ENCODE assay signal across 1 cellular context in genomic region chr2:61157371-61158003, GRCh38.
TF ChIP-seq lines count a peak whose summit lies in the region.

No MANE protein-coding gene starts in this region.

TF ChIP-seq in WTC11, 78 proteins besides CTCF, POLR2A, EP300 and RAD21:
- TF ChIP-seq, protein P1, sequence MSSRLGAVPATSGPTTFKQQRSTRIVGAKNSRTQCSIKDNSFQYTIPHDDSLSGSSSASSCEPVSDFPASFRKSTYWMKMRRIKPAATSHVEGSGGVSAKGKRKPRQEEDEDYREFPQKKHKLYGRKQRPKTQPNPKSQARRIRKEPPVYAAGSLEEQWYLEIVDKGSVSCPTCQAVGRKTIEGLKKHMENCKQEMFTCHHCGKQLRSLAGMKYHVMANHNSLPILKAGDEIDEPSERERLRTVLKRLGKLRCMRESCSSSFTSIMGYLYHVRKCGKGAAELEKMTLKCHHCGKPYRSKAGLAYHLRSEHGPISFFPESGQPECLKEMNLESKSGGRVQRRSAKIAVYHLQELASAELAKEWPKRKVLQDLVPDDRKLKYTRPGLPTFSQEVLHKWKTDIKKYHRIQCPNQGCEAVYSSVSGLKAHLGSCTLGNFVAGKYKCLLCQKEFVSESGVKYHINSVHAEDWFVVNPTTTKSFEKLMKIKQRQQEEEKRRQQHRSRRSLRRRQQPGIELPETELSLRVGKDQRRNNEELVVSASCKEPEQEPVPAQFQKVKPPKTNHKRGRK (CRISPR knock-in tag; IDR thresholded peaks at IDR 0.05; ENCODE audit: borderline replicate concordance): no peak
- no peak for TF ChIP-seq MXD4 (CRISPR knock-in tag; IDR thresholded peaks at IDR 0.05; ENCODE audit: borderline replicate concordance)
- no peak for TF ChIP-seq ELF4 (CRISPR knock-in tag; IDR thresholded peaks at IDR 0.05; ENCODE audit: low read depth)
- TF ChIP-seq, protein P2, sequence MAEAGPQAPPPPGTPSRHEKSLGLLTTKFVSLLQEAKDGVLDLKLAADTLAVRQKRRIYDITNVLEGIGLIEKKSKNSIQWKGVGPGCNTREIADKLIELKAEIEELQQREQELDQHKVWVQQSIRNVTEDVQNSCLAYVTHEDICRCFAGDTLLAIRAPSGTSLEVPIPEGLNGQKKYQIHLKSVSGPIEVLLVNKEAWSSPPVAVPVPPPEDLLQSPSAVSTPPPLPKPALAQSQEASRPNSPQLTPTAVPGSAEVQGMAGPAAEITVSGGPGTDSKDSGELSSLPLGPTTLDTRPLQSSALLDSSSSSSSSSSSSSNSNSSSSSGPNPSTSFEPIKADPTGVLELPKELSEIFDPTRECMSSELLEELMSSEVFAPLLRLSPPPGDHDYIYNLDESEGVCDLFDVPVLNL (CRISPR knock-in tag; IDR thresholded peaks at IDR 0.05; ENCODE audit: borderline replicate concordance, low read depth): no peak
- no peak for TF ChIP-seq ERG (CRISPR knock-in tag; IDR thresholded peaks at IDR 0.05)
- TF ChIP-seq, protein P3, sequence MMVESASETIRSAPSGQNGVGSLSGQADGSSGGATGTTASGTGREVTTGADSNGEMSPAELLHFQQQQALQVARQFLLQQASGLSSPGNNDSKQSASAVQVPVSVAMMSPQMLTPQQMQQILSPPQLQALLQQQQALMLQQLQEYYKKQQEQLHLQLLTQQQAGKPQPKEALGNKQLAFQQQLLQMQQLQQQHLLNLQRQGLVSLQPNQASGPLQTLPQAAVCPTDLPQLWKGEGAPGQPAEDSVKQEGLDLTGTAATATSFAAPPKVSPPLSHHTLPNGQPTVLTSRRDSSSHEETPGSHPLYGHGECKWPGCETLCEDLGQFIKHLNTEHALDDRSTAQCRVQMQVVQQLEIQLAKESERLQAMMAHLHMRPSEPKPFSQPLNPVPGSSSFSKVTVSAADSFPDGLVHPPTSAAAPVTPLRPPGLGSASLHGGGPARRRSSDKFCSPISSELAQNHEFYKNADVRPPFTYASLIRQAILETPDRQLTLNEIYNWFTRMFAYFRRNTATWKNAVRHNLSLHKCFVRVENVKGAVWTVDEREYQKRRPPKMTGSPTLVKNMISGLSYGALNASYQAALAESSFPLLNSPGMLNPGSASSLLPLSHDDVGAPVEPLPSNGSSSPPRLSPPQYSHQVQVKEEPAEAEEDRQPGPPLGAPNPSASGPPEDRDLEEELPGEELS (CRISPR knock-in tag; IDR thresholded peaks at IDR 0.05): no peak
- TF ChIP-seq, protein P4, sequence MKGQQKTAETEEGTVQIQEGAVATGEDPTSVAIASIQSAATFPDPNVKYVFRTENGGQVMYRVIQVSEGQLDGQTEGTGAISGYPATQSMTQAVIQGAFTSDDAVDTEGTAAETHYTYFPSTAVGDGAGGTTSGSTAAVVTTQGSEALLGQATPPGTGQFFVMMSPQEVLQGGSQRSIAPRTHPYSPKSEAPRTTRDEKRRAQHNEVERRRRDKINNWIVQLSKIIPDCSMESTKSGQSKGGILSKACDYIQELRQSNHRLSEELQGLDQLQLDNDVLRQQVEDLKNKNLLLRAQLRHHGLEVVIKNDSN (CRISPR knock-in tag; IDR thresholded peaks at IDR 0.05): no peak
- no peak for TF ChIP-seq NR2C2 (CRISPR knock-in tag; IDR thresholded peaks at IDR 0.05)
- TF ChIP-seq HMGXB4 (CRISPR knock-in tag; IDR thresholded peaks at IDR 0.05): no peak
- TF ChIP-seq IRF1 (CRISPR knock-in tag; IDR thresholded peaks at IDR 0.05): no peak
- TF ChIP-seq JAZF1 (CRISPR knock-in tag; IDR thresholded peaks at IDR 0.05): no peak
- TF ChIP-seq, protein P5, sequence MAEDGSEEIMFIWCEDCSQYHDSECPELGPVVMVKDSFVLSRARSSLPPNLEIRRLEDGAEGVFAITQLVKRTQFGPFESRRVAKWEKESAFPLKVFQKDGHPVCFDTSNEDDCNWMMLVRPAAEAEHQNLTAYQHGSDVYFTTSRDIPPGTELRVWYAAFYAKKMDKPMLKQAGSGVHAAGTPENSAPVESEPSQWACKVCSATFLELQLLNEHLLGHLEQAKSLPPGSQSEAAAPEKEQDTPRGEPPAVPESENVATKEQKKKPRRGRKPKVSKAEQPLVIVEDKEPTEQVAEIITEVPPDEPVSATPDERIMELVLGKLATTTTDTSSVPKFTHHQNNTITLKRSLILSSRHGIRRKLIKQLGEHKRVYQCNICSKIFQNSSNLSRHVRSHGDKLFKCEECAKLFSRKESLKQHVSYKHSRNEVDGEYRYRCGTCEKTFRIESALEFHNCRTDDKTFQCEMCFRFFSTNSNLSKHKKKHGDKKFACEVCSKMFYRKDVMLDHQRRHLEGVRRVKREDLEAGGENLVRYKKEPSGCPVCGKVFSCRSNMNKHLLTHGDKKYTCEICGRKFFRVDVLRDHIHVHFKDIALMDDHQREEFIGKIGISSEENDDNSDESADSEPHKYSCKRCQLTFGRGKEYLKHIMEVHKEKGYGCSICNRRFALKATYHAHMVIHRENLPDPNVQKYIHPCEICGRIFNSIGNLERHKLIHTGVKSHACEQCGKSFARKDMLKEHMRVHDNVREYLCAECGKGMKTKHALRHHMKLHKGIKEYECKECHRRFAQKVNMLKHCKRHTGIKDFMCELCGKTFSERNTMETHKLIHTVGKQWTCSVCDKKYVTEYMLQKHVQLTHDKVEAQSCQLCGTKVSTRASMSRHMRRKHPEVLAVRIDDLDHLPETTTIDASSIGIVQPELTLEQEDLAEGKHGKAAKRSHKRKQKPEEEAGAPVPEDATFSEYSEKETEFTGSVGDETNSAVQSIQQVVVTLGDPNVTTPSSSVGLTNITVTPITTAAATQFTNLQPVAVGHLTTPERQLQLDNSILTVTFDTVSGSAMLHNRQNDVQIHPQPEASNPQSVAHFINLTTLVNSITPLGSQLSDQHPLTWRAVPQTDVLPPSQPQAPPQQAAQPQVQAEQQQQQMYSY (CRISPR knock-in tag; IDR thresholded peaks at IDR 0.05): no peak
